In the genomic region with DNA sequence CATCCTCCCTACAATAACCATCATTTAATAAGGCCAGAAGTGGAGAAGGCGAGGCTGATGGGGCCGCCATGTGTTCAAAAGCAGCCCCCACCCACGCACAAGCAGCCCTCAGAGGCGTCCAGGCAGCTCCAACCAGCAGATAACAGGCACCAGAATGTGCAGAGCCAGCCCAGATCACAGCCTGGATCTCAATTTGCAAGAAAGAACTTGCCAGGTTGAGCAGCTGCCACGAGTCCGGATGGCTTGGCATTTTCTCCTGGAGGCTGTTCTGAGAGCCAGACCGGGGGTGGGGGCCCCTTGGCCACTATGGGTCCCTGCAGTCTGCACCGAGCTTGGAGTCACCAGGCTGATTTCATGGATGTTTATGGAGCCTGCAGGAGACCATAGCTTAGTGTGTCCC, we compare ENCODE assay signal across 15 cellular contexts.
DNase-seq lines count a peak whose midpoint lies in the region; ATAC-seq, FAIRE-seq and TF ChIP-seq lines count a peak whose summit lies in the region.
"Had no signal": no experiment of that assay in that cellular context is flagged by ENCODE, and none has a peak within 500 bp of the region (broad histone marks: within the 10 kb centered on the region; RNA-seq: fewer than 3 reads in every experiment).

No MANE protein-coding gene starts in this region.

- H3K18ac ChIP-seq in mesendoderm (ENCODE audit: low read length) = no peak overlapping the region

- no peak for TF ChIP-seq POLR2A in HepG2 (IDR thresholded peaks at IDR 0.05; ENCODE audit: insufficient read depth in 1 of 2, low read depth in 2 of 2, low read length in 2 of 2)
- no peak for TF ChIP-seq POLR2A in right lobe of liver (IDR thresholded peaks at IDR 0.05)
- TF ChIP-seq POLR2A in transverse colon (IDR thresholded peaks at IDR 0.05) = no peak

- BruUV-seq in HepG2 (replicated peaks; lab: Mats Ljungman, UMichigan) = no TSS peak

- TF ChIP-seq EP300 in HepG2 (IDR thresholded peaks at IDR 0.05; ENCODE audit: low read depth in 2 of 2, low read length in 2 of 2) (no peak), HepG2 (CRISPR knock-in tag; IDR thresholded peaks at IDR 0.05; ENCODE audit: borderline replicate concordance) (no peak), transverse colon (IDR thresholded peaks at IDR 0.05; ENCODE audit: low read depth) (no peak)

- CTCF ChIA-PET in HepG2 (lab: Yijun Ruan, JAX; ENCODE audit: low intra/inter-chr PET ratio, low total read pairs) = no interaction called here

- H3K4me1 ChIP-seq in HepG2 (ENCODE audit: insufficient read depth, low read length) (peaks cover 36% of the 10 kb centered on the region), right lobe of liver (no peaks in the 10 kb centered on the region), transverse colon (no peaks in the 10 kb centered on the region), mesendoderm (ENCODE audit: control insufficient read depth, low read depth, low read length) (no peaks in the 10 kb centered on the region)

- no peaks in the 10 kb centered on the region for H4K20me1 ChIP-seq in HepG2 (ENCODE audit: insufficient read depth, low read length)

- no peak for FAIRE-seq in HepG2 (lab: Jason Lieb, UNC)
- FAIRE-seq: TTC549 had no signal

- H3K27ac ChIP-seq in HepG2 (ENCODE audit: extremely low read length, insufficient read depth, low read length) (no peak overlapping the region), right lobe of liver (no peak overlapping the region), coronary artery (no peak overlapping the region), transverse colon (no peak overlapping the region), mesendoderm (ENCODE audit: low read depth, low read length) (no peak overlapping the region)
- H3K27ac ChIP-seq: PC-9 had no signal

- no peak overlapping the region for H2BK120ac ChIP-seq in mesendoderm (ENCODE audit: low read depth, low read length)

- no peak overlapping the region for H4K8ac ChIP-seq in mesendoderm (ENCODE audit: low read depth, low read length)

- 17% methylated on average over 6 of the region's 8 CpGs for WGBS in HepG2 (ENCODE audit: low lambda C conversion rate)
- WGBS in right lobe of liver (ENCODE audit: insufficient coverage, low coverage, low lambda C conversion rate, missing lambda C conversion rate) = 25% methylated on average over 3 of the region's 8 CpGs
- WGBS in transverse colon (ENCODE audit: low coverage in 1 of 2), 2 donors = 41% methylated on average over 8 of the region's 8 CpGs; no CpG with 5 or more reads in 1 of the 2 donors
- no CpG with 5 or more reads among the region's 8 CpGs for WGBS in mesendoderm (ENCODE audit: extremely low coverage, insufficient coverage, low lambda C conversion rate)

- H3K4me2 ChIP-seq in HepG2 (ENCODE audit: low read depth, low read length) = no peak overlapping the region
- no peak overlapping the region for H3K4me2 ChIP-seq in mesendoderm (ENCODE audit: low read length)

- H3K9ac ChIP-seq in HepG2 (ENCODE audit: insufficient read depth, low read depth, low read length) (no peak overlapping the region), mesendoderm (ENCODE audit: low read length) (no peak overlapping the region)

- H3K79me1 ChIP-seq in mesendoderm (ENCODE audit: low read length) = no peaks in the 10 kb centered on the region

- H3K79me2 ChIP-seq in HepG2 (ENCODE audit: insufficient read depth, low read length) (no peaks in the 10 kb centered on the region), mesendoderm (ENCODE audit: control insufficient read depth, insufficient read depth, low read length) (no peaks in the 10 kb centered on the region)

- DNase-seq in HepG2 (ENCODE audit: low spot score) = no peak
- no peak for DNase-seq in right lobe of liver
- peak; percentile 57 for DNase-seq in NCI-H69 (lab: John Stamatoyannopoulos, UW)
- DNase-seq in coronary artery (ENCODE audit: low spot score) = peak; percentile 33
- DNase-seq in transverse colon = peak; percentile 3
- no peak for DNase-seq in HUDEP-2 (lab: John Stamatoyannopoulos, UW; ENCODE audit: unreplicated experiment in 76 of 76)
- DNase-seq in NCI-H510A treated with DMSO at 0.1 percent for 48 hours (lab: John Stamatoyannopoulos, UW) = no peak
- no peak for DNase-seq in mesendoderm
- DNase-seq: activated naive CD8-positive, alpha-beta T cell treated with anti-CD3 and anti-CD28 coated beads, Interleukin-2, amount 10 ng/mL, durations not matched to agents 7 days and 5 days; activated T-cell treated with anti-CD3 and anti-CD28 coated beads, Interleukin-2, amount 50 U/mL, for 24 hours; Caco-2; PC-9; stimulated activated CD4-positive, alpha-beta T cell treated with anti-CD3 and anti-CD28 coated beads, Interleukin-2, amount 100 ng/mL, for 24 hours had no signal

- H3K56ac ChIP-seq in mesendoderm (ENCODE audit: low read length) = no peak overlapping the region

- H3K9me3 ChIP-seq in HepG2 (ENCODE audit: low read length) (no peaks in the 10 kb centered on the region), right lobe of liver (no peaks in the 10 kb centered on the region), transverse colon (no peaks in the 10 kb centered on the region)
- H3K9me3 ChIP-seq: Caco-2 had no signal

- in situ Hi-C loops in HepG2 (cut with HindIII; ENCODE audit: extremely low pct_ligation_motif_present, low pct_unique_long_range_greater_than_20kb) = no loop called here
- in situ Hi-C loops in transverse colon (cut with MboI; ENCODE audit: low pct_ligation_motif_present in 1 of 4, low pct_unique_long_range_greater_than_20kb in 1 of 4, low sequenced_read_pairs in 3 of 4) = no loop called here

- H3K4ac ChIP-seq in mesendoderm (ENCODE audit: low read depth, low read length) = no peak overlapping the region

- intact Hi-C loops in HepG2 (cut with micrococcal nuclease; ENCODE audit: unreplicated experiment) (no loop called here), right lobe of liver (cut with DNase I) (no loop called here), transverse colon (cut with DNase I; ENCODE audit: low total_unique reads) (no loop called here)

- no peak overlapping the region for H2AFZ ChIP-seq in HepG2 (ENCODE audit: low read length)

- ATAC-seq in HepG2 (no peak), right lobe of liver (no peak)
- ATAC-seq: sciatic nerve had no signal

- no peak for TF ChIP-seq CTCF in HepG2 (CRISPR knock-in tag; IDR thresholded peaks at IDR 0.05)
- no peak for TF ChIP-seq CTCF in right lobe of liver (IDR thresholded peaks at IDR 0.05)
- no peak for TF ChIP-seq CTCF in coronary artery (IDR thresholded peaks at IDR 0.05)
- TF ChIP-seq CTCF in transverse colon (IDR thresholded peaks at IDR 0.05) = no peak

- TF ChIP-seq RAD21 in HepG2 (CRISPR knock-in tag; IDR thresholded peaks at IDR 0.05) = no peak

- H2AK5ac ChIP-seq in mesendoderm (ENCODE audit: low read length) = no peak overlapping the region

- H3K4me3 ChIP-seq in HepG2 (replicated peaks in 1 of 3; ENCODE audit: insufficient read depth in 1 of 3, low read depth in 2 of 3, low read length in 3 of 3) = no peak overlapping the region
- no peak overlapping the region for H3K4me3 ChIP-seq in right lobe of liver
- H3K4me3 ChIP-seq in coronary artery = no peak overlapping the region
- no peak overlapping the region for H3K4me3 ChIP-seq in transverse colon
- no peak overlapping the region for H3K4me3 ChIP-seq in mesendoderm (ENCODE audit: low read length)
- H3K4me3 ChIP-seq: PC-9 had no signal

- H3K36me3 ChIP-seq in HepG2 (replicated peaks in 1 of 2; ENCODE audit: control insufficient read depth in 1 of 2, insufficient read depth in 2 of 2, low read length in 2 of 2) = no peaks in the 10 kb centered on the region
- H3K36me3 ChIP-seq in right lobe of liver = no peaks in the 10 kb centered on the region
- H3K36me3 ChIP-seq in transverse colon = no peaks in the 10 kb centered on the region
- no peaks in the 10 kb centered on the region for H3K36me3 ChIP-seq in mesendoderm (ENCODE audit: control insufficient read depth, insufficient read depth, low read length)

- no peak overlapping the region for H2BK5ac ChIP-seq in mesendoderm (ENCODE audit: low read length)

- POLR2A ChIA-PET in HepG2 (lab: Yijun Ruan, JAX) = no interaction called here

- H2BK15ac ChIP-seq in mesendoderm (replicated peaks; ENCODE audit: low read depth) = no peak overlapping the region

- H3K23ac ChIP-seq in mesendoderm (ENCODE audit: low read length) = no peak overlapping the region

- no peak overlapping the region for H4K5ac ChIP-seq in mesendoderm (ENCODE audit: low read length)

- peaks cover 6 to 44% of the 10 kb centered on the region in 2 experiments; a peak in 3 of 5 replicates for H3K27me3 ChIP-seq in HepG2 (ENCODE audit: control insufficient read depth in 1 of 2, insufficient read depth in 2 of 2, low read length in 2 of 2)
- H3K27me3 ChIP-seq in right lobe of liver = no peaks in the 10 kb centered on the region
- peaks cover 9% of the 10 kb centered on the region for H3K27me3 ChIP-seq in transverse colon
- H3K27me3 ChIP-seq in mesendoderm (ENCODE audit: insufficient read depth, low read length, poor library complexity) = no peaks in the 10 kb centered on the region

TF ChIP-seq in HepG2, 621 proteins besides CTCF, POLR2A, EP300 and RAD21:
- TF ChIP-seq ATRX (CRISPR knock-in tag; IDR thresholded peaks at IDR 0.05; ENCODE audit: borderline replicate concordance) = no peak
- TF ChIP-seq, protein P1, sequence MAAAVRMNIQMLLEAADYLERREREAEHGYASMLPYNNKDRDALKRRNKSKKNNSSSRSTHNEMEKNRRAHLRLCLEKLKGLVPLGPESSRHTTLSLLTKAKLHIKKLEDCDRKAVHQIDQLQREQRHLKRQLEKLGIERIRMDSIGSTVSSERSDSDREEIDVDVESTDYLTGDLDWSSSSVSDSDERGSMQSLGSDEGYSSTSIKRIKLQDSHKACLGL (CRISPR knock-in tag; IDR thresholded peaks at IDR 0.05) = no peak
- TF ChIP-seq, protein P2, sequence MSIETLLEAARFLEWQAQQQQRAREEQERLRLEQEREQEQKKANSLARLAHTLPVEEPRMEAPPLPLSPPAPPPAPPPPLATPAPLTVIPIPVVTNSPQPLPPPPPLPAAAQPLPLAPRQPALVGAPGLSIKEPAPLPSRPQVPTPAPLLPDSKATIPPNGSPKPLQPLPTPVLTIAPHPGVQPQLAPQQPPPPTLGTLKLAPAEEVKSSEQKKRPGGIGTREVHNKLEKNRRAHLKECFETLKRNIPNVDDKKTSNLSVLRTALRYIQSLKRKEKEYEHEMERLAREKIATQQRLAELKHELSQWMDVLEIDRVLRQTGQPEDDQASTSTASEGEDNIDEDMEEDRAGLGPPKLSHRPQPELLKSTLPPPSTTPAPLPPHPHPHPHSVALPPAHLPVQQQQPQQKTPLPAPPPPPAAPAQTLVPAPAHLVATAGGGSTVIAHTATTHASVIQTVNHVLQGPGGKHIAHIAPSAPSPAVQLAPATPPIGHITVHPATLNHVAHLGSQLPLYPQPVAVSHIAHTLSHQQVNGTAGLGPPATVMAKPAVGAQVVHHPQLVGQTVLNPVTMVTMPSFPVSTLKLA (IDR thresholded peaks at IDR 0.05) = 0 out of 2 replicates have a peak, but pooled peaks have one; percentile 0

Comparison
In these comparisons a context has a peak if more than half of its experiments do, and no peak if none do; other contexts are left out.
1. DNase-seq: peak in NCI-H69 (single experiment), coronary artery (single experiment) and transverse colon (single experiment); none in HepG2 (single experiment), right lobe of liver (0 of 3), HUDEP-2 (0 of 76), NCI-H510A treated with DMSO at 0.1 percent for 48 hours (single experiment) and mesendoderm (single experiment).